Comparison of ENCODE assay signal across 9 cellular contexts in the genomic region with DNA sequence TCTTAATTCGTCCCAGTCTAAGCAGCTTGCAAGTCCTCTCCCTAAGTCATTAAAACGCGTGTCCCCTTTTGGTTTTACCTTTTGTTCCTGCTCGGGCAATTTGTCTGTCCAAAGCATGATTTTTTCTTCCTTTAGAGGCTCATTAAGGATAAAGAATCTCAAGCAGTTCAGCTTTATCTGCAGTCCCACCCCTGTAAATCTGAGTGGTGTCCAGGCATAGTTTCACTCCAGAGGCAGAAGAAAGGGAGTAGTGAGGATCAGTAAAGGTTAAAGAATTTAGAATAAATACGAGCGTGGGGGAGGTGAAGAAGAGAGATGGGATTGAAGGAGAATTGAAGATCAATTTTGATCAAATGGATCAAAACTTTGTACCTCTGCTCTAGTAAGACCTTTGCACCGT. TPM values are rescaled to one million over a fixed set of nuclear protein-coding genes. Genes with fewer than 3 reads are reported as not detected.
DNase-seq lines count a peak whose midpoint lies in the region; ATAC-seq, FAIRE-seq and TF ChIP-seq lines count a peak whose summit lies in the region.
"Had no signal": no experiment of that assay in that cellular context is flagged by ENCODE, and none has a peak within 500 bp of the region (broad histone marks: within the 10 kb centered on the region; RNA-seq: fewer than 3 reads in every experiment).

No MANE protein-coding gene starts in this region.

- peaks cover 45 to 54% (median 48%) of the 10 kb centered on the region in 3 donors for H3K4me1 Mint-ChIP-seq in CD8-positive, alpha-beta memory T cell
- H3K4me1 Mint-ChIP-seq in endothelial cell (ENCODE audit: unreplicated experiment): peaks cover 42% of the 10 kb centered on the region

- peaks cover 17% of the 10 kb centered on the region for H3K36me3 ChIP-seq in CD8-positive, alpha-beta memory T cell (ENCODE audit: insufficient read depth, low read length)
- peaks cover 22% of the 10 kb centered on the region for H3K36me3 ChIP-seq in OCI-LY7 (ENCODE audit: insufficient read depth, low read length)
- H3K36me3 ChIP-seq in osteoblast (ENCODE audit: insufficient read depth, low read length): peaks cover 22% of the 10 kb centered on the region

- no peaks in the 10 kb centered on the region for H3K27me3 ChIP-seq in CD8-positive, alpha-beta memory T cell (ENCODE audit: insufficient read depth, low read length, poor library complexity, severe bottlenecking)
- H3K27me3 ChIP-seq in osteoblast (ENCODE audit: insufficient read depth, low read length): no peaks in the 10 kb centered on the region

- H3K36me3 Mint-ChIP-seq in CD8-positive, alpha-beta memory T cell: peaks cover 6 to 34% (median 9%) of the 10 kb centered on the region in 3 donors
- H3K36me3 Mint-ChIP-seq in endothelial cell (ENCODE audit: low read depth, unreplicated experiment): peaks cover 24% of the 10 kb centered on the region

- peaks cover 42% of the 10 kb centered on the region for H3K4me1 ChIP-seq in CD8-positive, alpha-beta memory T cell (ENCODE audit: insufficient read depth, low read length)
- H3K4me1 ChIP-seq in OCI-LY7 (ENCODE audit: insufficient read depth, low read length, poor library complexity, severe bottlenecking): peaks cover 22% of the 10 kb centered on the region
- peaks cover 24% of the 10 kb centered on the region for H3K4me1 ChIP-seq in osteoblast (ENCODE audit: insufficient read depth, low read length)

- no peaks in the 10 kb centered on the region for H3K9me2 ChIP-seq in OCI-LY7 (ENCODE audit: insufficient read depth, low read length)

- peaks cover 23% of the 10 kb centered on the region for H3K79me2 ChIP-seq in OCI-LY7 (ENCODE audit: insufficient read depth, low read depth, low read length)
- H3K79me2 ChIP-seq in osteoblast (ENCODE audit: insufficient read depth, low read length): peaks cover 37% of the 10 kb centered on the region

- H3K27ac Mint-ChIP-seq in CD8-positive, alpha-beta memory T cell: peak overlapping the region; percentile 95 to 100 (median 99)
- H3K27ac Mint-ChIP-seq in endothelial cell (ENCODE audit: unreplicated experiment): peak overlapping the region; percentile 98

- H2AFZ ChIP-seq in OCI-LY7 (ENCODE audit: low read length) (peak overlapping the region; percentile 60), osteoblast (ENCODE audit: low read length) (peak overlapping the region; percentile 69)

- peak overlapping the region; percentile 88 for H3K4me3 ChIP-seq in CD8-positive, alpha-beta memory T cell (ENCODE audit: low read length)
- H3K4me3 ChIP-seq in OCI-LY7 (ENCODE audit: low read depth, low read length, poor library complexity, severe bottlenecking) (peak overlapping the region; percentile 92), osteoblast (ENCODE audit: insufficient read depth, low read length) (peak overlapping the region; percentile 94)

- H3K9me3 ChIP-seq in CD8-positive, alpha-beta memory T cell (ENCODE audit: low read length): no peaks in the 10 kb centered on the region
- H3K9me3 ChIP-seq in OCI-LY7 (ENCODE audit: low read length) (no peaks in the 10 kb centered on the region), osteoblast (ENCODE audit: low read depth, low read length) (no peaks in the 10 kb centered on the region)

- DNase-seq in CD8-positive, alpha-beta memory T cell: no peak
- no peak for DNase-seq in OCI-LY7 (ENCODE audit: low spot score)
- DNase-seq in endothelial cell (ENCODE audit: low spot score): no peak
- DNase-seq in osteoblast (ENCODE audit: insufficient read length, low spot score, missing footprints): no peak
- DNase-seq in GM19239 (ENCODE audit: insufficient read length, low spot score): no peak
- DNase-seq in T1000 (lab: John Stamatoyannopoulos, UW): no peak
- no peak for DNase-seq in LoVo (ENCODE audit: low spot score)

- peak overlapping the region; percentile 88 for H3K27ac ChIP-seq in CD8-positive, alpha-beta memory T cell (ENCODE audit: low read depth, low read length)
- peak overlapping the region; percentile 28 for H3K27ac ChIP-seq in OCI-LY7 (ENCODE audit: low read depth, low read length, poor library complexity, severe bottlenecking)
- peak overlapping the region; percentile 90 for H3K27ac ChIP-seq in osteoblast (ENCODE audit: low read depth, low read length)

- BruUV-seq in OCI-LY7 (replicated peaks; lab: Mats Ljungman, UMichigan): TSS peak; percentile 90

- TF ChIP-seq CTCF in OCI-LY7 (conservative IDR thresholded peaks at IDR 0.05; ENCODE audit: low read length) (no peak), endothelial cell (IDR thresholded peaks at IDR 0.05; ENCODE audit: unreplicated experiment) (no peak), osteoblast (IDR thresholded peaks at IDR 0.05; ENCODE audit: extremely low read depth, low read depth, low read length) (no peak)

- ATAC-seq in HG02970 (IDR thresholded peaks at IDR 0.05; ENCODE audit: low FRiP score, unreplicated experiment): no peak

- H3K9me3 Mint-ChIP-seq in CD8-positive, alpha-beta memory T cell: no peaks in the 10 kb centered on the region
- peaks cover 5% of the 10 kb centered on the region for H3K9me3 Mint-ChIP-seq in endothelial cell (ENCODE audit: unreplicated experiment)

- intact Hi-C loops in OCI-LY7 (cut with micrococcal nuclease; ENCODE audit: unreplicated experiment): no loop called here

- POLR2A ChIA-PET in CD8-positive, alpha-beta memory T cell (lab: Charles Lee): interaction anchor here (1.3 kb wide), 1 partner anchor 14 kb away, joined by 3 read pairs; no protein-coding TSS in a partner anchor
- POLR2A ChIA-PET in OCI-LY7 (lab: Charles Lee): interaction anchor here (0.7 to 2.1 kb wide), 2 partner anchors 9 to 11 kb away, joined by 3 to 7 read pairs; no protein-coding TSS in a partner anchor

- H3K4me3 Mint-ChIP-seq in CD8-positive, alpha-beta memory T cell: peak overlapping the region; percentile 85 to 98 (median 95)
- peak overlapping the region; percentile 92 for H3K4me3 Mint-ChIP-seq in endothelial cell (ENCODE audit: unreplicated experiment)

- FAIRE-seq in GM19239 (lab: Jason Lieb, UNC): no peak
- FAIRE-seq: TTC549 had no signal

- H3K27me3 Mint-ChIP-seq in CD8-positive, alpha-beta memory T cell: peaks cover 0 to 3% of the 10 kb centered on the region in 2 donors
- peaks cover 9% of the 10 kb centered on the region for H3K27me3 Mint-ChIP-seq in endothelial cell (ENCODE audit: unreplicated experiment)

- CTCF ChIA-PET in CD8-positive, alpha-beta memory T cell (lab: Charles Lee): interaction anchor here (1.2 to 2.4 kb wide), 3 partner anchors 17 to 49 kb away, joined by 4 to 10 read pairs (median 8); no protein-coding TSS in a partner anchor
- CTCF ChIA-PET in OCI-LY7 (lab: Charles Lee; ENCODE audit: unreplicated experiment): no interaction called here

- H3K4me2 ChIP-seq in OCI-LY7 (ENCODE audit: low read length) (peak overlapping the region; percentile 75), osteoblast (ENCODE audit: insufficient read depth, low read length) (peak overlapping the region; percentile 99)

- peaks cover 15% of the 10 kb centered on the region for H4K20me1 ChIP-seq in OCI-LY7 (ENCODE audit: insufficient read depth, low read length)
- H4K20me1 ChIP-seq in osteoblast (ENCODE audit: insufficient read depth, low read length): peaks cover 22% of the 10 kb centered on the region

RNA-seq across cellular contexts. Expression of a gene that starts 0.9 kb away (rescaled TPM):
- total RNA-seq in CD8-positive, alpha-beta memory T cell: 10 to 100 TPM; 24.8 to 26.4 TPM
- 10.0 TPM for polyA plus RNA-seq in CD8-positive, alpha-beta memory T cell
- total RNA-seq in OCI-LY7 (2014; rRNA removed; shearing (Covaris generic)): 11.1 and 12.0 TPM in 2 replicates
- total RNA-seq in OCI-LY7 (2022) (18.3 and 20.4 TPM in 2 replicates), endothelial cell (ENCODE audit: unreplicated experiment) (52.3 TPM), osteoblast (13.0 and 14.8 TPM in 2 replicates)

RNA-seq across cellular contexts. Expression of a gene that starts 39.5 kb away (rescaled TPM):
- total RNA-seq in CD8-positive, alpha-beta memory T cell: not detected
- not detected for polyA plus RNA-seq in CD8-positive, alpha-beta memory T cell
- total RNA-seq in OCI-LY7 (2014; rRNA removed; shearing (Covaris generic)): not detected in 2 replicates
- total RNA-seq in OCI-LY7 (2022) (not detected in 2 replicates), endothelial cell (ENCODE audit: unreplicated experiment) (not detected), osteoblast (not detected in 2 replicates)

Comparison
In these comparisons a context has a peak if more than half of its experiments do, and no peak if none do; other contexts are left out.
1. H3K27ac ChIP-seq: peak in every context shown above with its lines; median percentile 90 in osteoblast; 88 in CD8-positive, alpha-beta memory T cell; 28 in OCI-LY7.